ENCODE assay signal across 16 cellular contexts in the genomic region with DNA sequence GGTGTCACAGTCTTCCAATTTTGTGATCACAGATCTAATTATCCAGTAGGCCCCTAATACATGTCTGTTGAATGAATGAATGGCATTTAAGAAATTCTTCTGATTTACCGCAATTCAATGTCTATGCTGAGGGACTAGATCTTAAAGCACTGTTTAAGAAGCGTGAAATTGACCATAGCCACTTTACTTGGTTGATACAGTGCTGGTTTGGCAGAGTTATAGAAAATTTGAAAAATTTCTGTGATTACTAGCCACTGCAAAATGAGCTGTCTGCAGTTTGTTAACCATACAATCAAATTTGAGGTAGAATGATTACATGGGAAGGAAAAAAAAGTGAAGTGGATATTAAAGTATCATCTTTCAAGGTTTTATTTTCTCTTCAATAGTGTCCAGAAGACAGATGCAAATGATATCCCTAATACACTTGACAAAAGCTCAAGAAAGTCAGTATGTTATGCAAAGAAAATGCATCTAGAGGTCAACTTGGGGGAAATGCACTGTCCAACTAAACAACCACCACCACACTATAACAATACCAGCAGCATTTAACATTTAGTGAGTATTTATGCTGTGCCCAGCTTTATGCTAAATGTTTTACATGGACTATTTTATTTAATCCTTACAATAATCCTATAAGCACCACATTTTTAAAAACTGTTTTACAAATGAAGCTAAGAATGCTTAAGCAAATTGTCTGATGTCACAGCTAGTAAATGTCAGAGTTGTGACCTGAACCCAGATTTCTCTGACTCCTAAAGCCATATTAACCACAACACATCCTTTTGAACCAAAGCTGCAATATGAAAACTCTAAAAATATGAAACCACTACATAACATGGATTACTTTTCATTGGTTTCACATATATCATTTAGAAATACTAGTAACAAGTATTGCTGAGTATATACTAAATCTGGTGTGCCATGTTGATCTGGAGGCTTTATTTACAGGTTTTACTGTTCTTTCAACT.
A peak's percentile ranks its signal among the peaks of the same experiment; 100 is the strongest.
DNase-seq lines count a peak whose midpoint lies in the region; ATAC-seq, FAIRE-seq and TF ChIP-seq lines count a peak whose summit lies in the region.
"Had no signal": no experiment of that assay in that cellular context is flagged by ENCODE, and none has a peak within 500 bp of the region (broad histone marks: within the 10 kb centered on the region; RNA-seq: fewer than 3 reads in every experiment).

No MANE protein-coding gene starts in this region.

- intact Hi-C loops in activated CD8-positive, alpha-beta T cell treated with anti-CD3 and anti-CD28 coated beads for 36 hours (cut with micrococcal nuclease), result no loop called here

- H3K27me3 Mint-ChIP-seq in activated CD8-positive, alpha-beta T cell treated with anti-CD3 and anti-CD28 coated beads for 36 hours, result no peaks in the 10 kb centered on the region
- no peaks in the 10 kb centered on the region for H3K27me3 Mint-ChIP-seq in activated CD8-positive, alpha-beta T cell treated with anti-CD3 and anti-CD28 coated beads, Interleukin-2, amount 10 ng/mL, durations not matched to agents 7 days and 5 days (ENCODE audit: low read depth)
- no peaks in the 10 kb centered on the region for H3K27me3 Mint-ChIP-seq in astrocyte (ENCODE audit: low read depth, unreplicated experiment)
- no peaks in the 10 kb centered on the region for H3K27me3 Mint-ChIP-seq in stimulated activated naive CD8-positive, alpha-beta T cell treated with anti-CD3 and anti-CD28 coated beads, Interleukin-15, amount 100 ng/mL, for 72 hours
- H3K27me3 Mint-ChIP-seq in effector memory CD8-positive, alpha-beta T cell, result no peaks in the 10 kb centered on the region
- H3K27me3 Mint-ChIP-seq: activated CD4-positive, alpha-beta memory T cell treated with anti-CD3 and anti-CD28 coated beads, Interleukin-2, amount 10 ng/mL, durations not matched to agents 7 days and 5 days; CD4-positive, alpha-beta memory T cell had no signal

- FAIRE-seq in astrocyte (lab: Jason Lieb, UNC) (peak; percentile 20), urothelium cell line (lab: Jason Lieb, UNC) (no peak)

- H4K20me1 ChIP-seq in astrocyte (ENCODE audit: insufficient read depth, low read length), result no peaks in the 10 kb centered on the region

- no peaks in the 10 kb centered on the region for H3K79me2 ChIP-seq in astrocyte (ENCODE audit: insufficient read depth, low read length)

- no peak overlapping the region for H3K4me3 ChIP-seq in astrocyte (ENCODE audit: insufficient read depth, low read depth, low read length)

- H3K36me3 Mint-ChIP-seq in activated CD8-positive, alpha-beta T cell treated with anti-CD3 and anti-CD28 coated beads for 36 hours (ENCODE audit: low read depth), result no peaks in the 10 kb centered on the region
- no peaks in the 10 kb centered on the region for H3K36me3 Mint-ChIP-seq in activated CD8-positive, alpha-beta T cell treated with anti-CD3 and anti-CD28 coated beads, Interleukin-2, amount 10 ng/mL, durations not matched to agents 7 days and 5 days (ENCODE audit: low read depth)
- no peaks in the 10 kb centered on the region for H3K36me3 Mint-ChIP-seq in astrocyte (ENCODE audit: low read depth, unreplicated experiment)
- no peaks in the 10 kb centered on the region for H3K36me3 Mint-ChIP-seq in effector memory CD8-positive, alpha-beta T cell (ENCODE audit: insufficient read depth)

- no peak overlapping the region for H3K27ac ChIP-seq in astrocyte (ENCODE audit: low read depth, low read length)
- H3K27ac ChIP-seq: neutrophil, RWPE1 had no signal

- DNase-seq in activated CD8-positive, alpha-beta T cell treated with anti-CD3 and anti-CD28 coated beads for 36 hours, result no peak
- DNase-seq in activated CD8-positive, alpha-beta T cell treated with anti-CD3 and anti-CD28 coated beads, Interleukin-2, amount 10 ng/mL, durations not matched to agents 7 days and 5 days, result no peak
- DNase-seq in astrocyte (ENCODE audit: low read depth) (peak; percentile 74), urothelium cell line (ENCODE audit: low spot score) (no peak)
- no peak for DNase-seq in stimulated activated naive CD8-positive, alpha-beta T cell treated with anti-CD3 and anti-CD28 coated beads, Interleukin-15, amount 100 ng/mL, for 72 hours
- no peak for DNase-seq in effector memory CD8-positive, alpha-beta T cell
- DNase-seq: activated CD4-positive, alpha-beta memory T cell treated with anti-CD3 and anti-CD28 coated beads, Interleukin-2, amount 10 ng/mL, durations not matched to agents 7 days and 5 days; CD4-positive, alpha-beta memory T cell; cerebellar nuclear complex; HFFc6; NCI-H2029; right cardiac atrium had no signal

- no peak overlapping the region for H3K27ac Mint-ChIP-seq in activated CD8-positive, alpha-beta T cell treated with anti-CD3 and anti-CD28 coated beads for 36 hours
- H3K27ac Mint-ChIP-seq in activated CD8-positive, alpha-beta T cell treated with anti-CD3 and anti-CD28 coated beads, Interleukin-2, amount 10 ng/mL, durations not matched to agents 7 days and 5 days, result no peak overlapping the region
- no peak overlapping the region for H3K27ac Mint-ChIP-seq in astrocyte (ENCODE audit: unreplicated experiment)
- H3K27ac Mint-ChIP-seq in stimulated activated naive CD8-positive, alpha-beta T cell treated with anti-CD3 and anti-CD28 coated beads, Interleukin-15, amount 100 ng/mL, for 72 hours, result no peak overlapping the region
- no peak overlapping the region for H3K27ac Mint-ChIP-seq in effector memory CD8-positive, alpha-beta T cell
- H3K27ac Mint-ChIP-seq: activated CD4-positive, alpha-beta memory T cell treated with anti-CD3 and anti-CD28 coated beads, Interleukin-2, amount 10 ng/mL, durations not matched to agents 7 days and 5 days; CD4-positive, alpha-beta memory T cell; HFFc6 had no signal

- H2AFZ ChIP-seq in astrocyte (ENCODE audit: low read depth, low read length), result no peak overlapping the region

- POLR2A ChIA-PET in activated CD8-positive, alpha-beta T cell treated with anti-CD3 and anti-CD28 coated beads for 36 hours (lab: Charles Lee), result no interaction called here
- POLR2A ChIA-PET in activated CD8-positive, alpha-beta T cell treated with anti-CD3 and anti-CD28 coated beads, Interleukin-2, amount 10 ng/mL, durations not matched to agents 7 days and 5 days (lab: Charles Lee), result no interaction called here

- H3K9me3 ChIP-seq in astrocyte (ENCODE audit: insufficient read depth, low read depth, low read length), result no peaks in the 10 kb centered on the region
- H3K9me3 ChIP-seq: neutrophil had no signal

- no peaks in the 10 kb centered on the region for H3K9me3 Mint-ChIP-seq in activated CD8-positive, alpha-beta T cell treated with anti-CD3 and anti-CD28 coated beads for 36 hours
- H3K9me3 Mint-ChIP-seq in activated CD8-positive, alpha-beta T cell treated with anti-CD3 and anti-CD28 coated beads, Interleukin-2, amount 10 ng/mL, durations not matched to agents 7 days and 5 days (ENCODE audit: insufficient read depth), result no peaks in the 10 kb centered on the region
- H3K9me3 Mint-ChIP-seq in astrocyte (ENCODE audit: unreplicated experiment), result no peaks in the 10 kb centered on the region
- H3K9me3 Mint-ChIP-seq in stimulated activated naive CD8-positive, alpha-beta T cell treated with anti-CD3 and anti-CD28 coated beads, Interleukin-15, amount 100 ng/mL, for 72 hours, result no peaks in the 10 kb centered on the region
- no peaks in the 10 kb centered on the region for H3K9me3 Mint-ChIP-seq in effector memory CD8-positive, alpha-beta T cell
- H3K9me3 Mint-ChIP-seq: activated CD4-positive, alpha-beta memory T cell treated with anti-CD3 and anti-CD28 coated beads, Interleukin-2, amount 10 ng/mL, durations not matched to agents 7 days and 5 days; CD4-positive, alpha-beta memory T cell; HFFc6 had no signal

- no peaks in the 10 kb centered on the region for H3K27me3 ChIP-seq in astrocyte (ENCODE audit: insufficient read depth, low read length)
- H3K27me3 ChIP-seq: neutrophil had no signal

- CTCF ChIA-PET in activated CD8-positive, alpha-beta T cell treated with anti-CD3 and anti-CD28 coated beads for 36 hours (lab: Charles Lee), result interaction anchor here (1.1 kb wide), 1 partner anchor 11 kb away, joined by 3 read pairs; no protein-coding TSS in a partner anchor
- CTCF ChIA-PET in activated CD8-positive, alpha-beta T cell treated with anti-CD3 and anti-CD28 coated beads, Interleukin-2, amount 10 ng/mL, durations not matched to agents 7 days and 5 days (lab: Charles Lee), result interaction anchor here (1.4 kb wide), 1 partner anchor 9 kb away, joined by 3 read pairs; no protein-coding TSS in a partner anchor

- H3K9ac ChIP-seq in astrocyte (ENCODE audit: low read length), result no peak overlapping the region

- no peak for TF ChIP-seq CTCF in activated CD8-positive, alpha-beta T cell treated with anti-CD3 and anti-CD28 coated beads for 36 hours (IDR thresholded peaks at IDR 0.05)
- TF ChIP-seq CTCF in astrocyte (IDR thresholded peaks at IDR 0.05; ENCODE audit: insufficient read depth, low read depth, low read length), result no peak

- H3K4me2 ChIP-seq in astrocyte (ENCODE audit: low read length), result no peak overlapping the region

- H3K4me3 Mint-ChIP-seq in activated CD8-positive, alpha-beta T cell treated with anti-CD3 and anti-CD28 coated beads for 36 hours, result no peak overlapping the region
- no peak overlapping the region for H3K4me3 Mint-ChIP-seq in activated CD8-positive, alpha-beta T cell treated with anti-CD3 and anti-CD28 coated beads, Interleukin-2, amount 10 ng/mL, durations not matched to agents 7 days and 5 days
- H3K4me3 Mint-ChIP-seq in astrocyte (ENCODE audit: unreplicated experiment), result no peak overlapping the region
- no peak overlapping the region for H3K4me3 Mint-ChIP-seq in stimulated activated naive CD8-positive, alpha-beta T cell treated with anti-CD3 and anti-CD28 coated beads, Interleukin-15, amount 100 ng/mL, for 72 hours
- H3K4me3 Mint-ChIP-seq in effector memory CD8-positive, alpha-beta T cell, result no peak overlapping the region
- H3K4me3 Mint-ChIP-seq: activated CD4-positive, alpha-beta memory T cell treated with anti-CD3 and anti-CD28 coated beads, Interleukin-2, amount 10 ng/mL, durations not matched to agents 7 days and 5 days; CD4-positive, alpha-beta memory T cell; HFFc6 had no signal

- H3K4me1 ChIP-seq in astrocyte (ENCODE audit: insufficient read depth, low read length), result no peaks in the 10 kb centered on the region

- H3K36me3 ChIP-seq in astrocyte (ENCODE audit: insufficient read depth, low read length), result no peaks in the 10 kb centered on the region
- H3K36me3 ChIP-seq: neutrophil had no signal

- H3K4me1 Mint-ChIP-seq in activated CD8-positive, alpha-beta T cell treated with anti-CD3 and anti-CD28 coated beads for 36 hours (ENCODE audit: low read depth), result peaks cover 16% of the 10 kb centered on the region
- H3K4me1 Mint-ChIP-seq in activated CD8-positive, alpha-beta T cell treated with anti-CD3 and anti-CD28 coated beads, Interleukin-2, amount 10 ng/mL, durations not matched to agents 7 days and 5 days (ENCODE audit: low read depth), result peaks cover 11% of the 10 kb centered on the region
- peaks cover 24% of the 10 kb centered on the region for H3K4me1 Mint-ChIP-seq in astrocyte (ENCODE audit: low read depth, unreplicated experiment)
- H3K4me1 Mint-ChIP-seq in stimulated activated naive CD8-positive, alpha-beta T cell treated with anti-CD3 and anti-CD28 coated beads, Interleukin-15, amount 100 ng/mL, for 72 hours, result peaks cover 23% of the 10 kb centered on the region
- H3K4me1 Mint-ChIP-seq in effector memory CD8-positive, alpha-beta T cell (ENCODE audit: low read depth in 2 of 2), result peaks cover 2 to 32% of the 10 kb centered on the region in 2 donors

- ATAC-seq in activated CD8-positive, alpha-beta T cell treated with anti-CD3 and anti-CD28 coated beads for 36 hours, result peak; percentile 66
- no peak for ATAC-seq in activated CD8-positive, alpha-beta T cell treated with anti-CD3 and anti-CD28 coated beads, Interleukin-2, amount 10 ng/mL, durations not matched to agents 7 days and 5 days
- peak; percentile 41 for ATAC-seq in HG02885 (IDR thresholded peaks at IDR 0.05; ENCODE audit: poor library complexity, unreplicated experiment)
- ATAC-seq in stimulated activated naive CD8-positive, alpha-beta T cell treated with anti-CD3 and anti-CD28 coated beads, Interleukin-15, amount 100 ng/mL, for 72 hours, result peak; percentile 91
- no peak for ATAC-seq in effector memory CD8-positive, alpha-beta T cell (replicated peaks)
- ATAC-seq in GM18868 (IDR thresholded peaks at IDR 0.05; ENCODE audit: unreplicated experiment), result no peak
- ATAC-seq: right cardiac atrium had no signal

Comparison
In these comparisons a context has a peak if more than half of its experiments do, and no peak if none do; other contexts are left out.
1. ATAC-seq: peak in activated CD8-positive, alpha-beta T cell treated with anti-CD3 and anti-CD28 coated beads for 36 hours (single experiment), HG02885 (single experiment) and stimulated activated naive CD8-positive, alpha-beta T cell treated with anti-CD3 and anti-CD28 coated beads, Interleukin-15, amount 100 ng/mL, for 72 hours (single experiment); none in activated CD8-positive, alpha-beta T cell treated with anti-CD3 and anti-CD28 coated beads, Interleukin-2, amount 10 ng/mL, durations not matched to agents 7 days and 5 days (single experiment), effector memory CD8-positive, alpha-beta T cell (single experiment) and GM18868 (single experiment).